ENCODE assay signal across 1 cellular context in the genomic region with DNA sequence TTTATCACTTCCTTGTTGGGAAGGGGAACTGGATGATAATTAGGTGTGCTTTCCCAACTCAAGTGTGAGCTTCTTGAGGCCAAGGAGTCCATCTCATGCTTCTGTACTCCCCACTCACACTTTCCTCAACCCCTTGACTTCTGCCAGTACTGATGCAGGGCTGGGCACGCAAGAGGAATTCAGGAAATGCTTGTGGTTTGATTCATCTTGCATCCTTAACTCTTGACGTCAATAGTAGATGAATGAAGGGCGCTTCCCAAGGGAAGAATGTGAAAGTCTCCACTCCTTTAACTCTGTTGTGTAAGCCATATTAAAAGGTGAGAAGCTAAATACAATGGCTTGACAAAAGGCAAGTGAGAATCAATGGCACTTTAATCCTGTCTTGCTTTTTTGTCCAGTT.
TF ChIP-seq lines count a peak whose summit lies in the region.

No MANE protein-coding gene starts in this region.

TF ChIP-seq in HCT116, 20 proteins besides CTCF, POLR2A, EP300 and RAD21 (continued from another document):
- TF ChIP-seq CBX3 (IDR thresholded peaks at IDR 0.05; ENCODE audit: low read depth): peak; percentile 83; the same call in 1 of the 2 replicates
- TF ChIP-seq ZNF274 (IDR thresholded peaks at IDR 0.05; ENCODE audit: low read depth, low read length): no peak
- no peak for TF ChIP-seq EZH2phosphoT487 (IDR thresholded peaks at IDR 0.05; ENCODE audit: borderline replicate concordance)
- TF ChIP-seq CEBPB (IDR thresholded peaks at IDR 0.05; ENCODE audit: low read depth): 0 out of 2 replicates have a peak, but pooled peaks have one; percentile 39
